In genomic region chr10:119315128-119316001, GRCh38 we compare ENCODE assay signal across 1 cellular context.
TF ChIP-seq lines count a peak whose summit lies in the region.

No MANE protein-coding gene starts in this region.

TF ChIP-seq in GM12878, 131 proteins besides CTCF, POLR2A, EP300 and RAD21 (continued from another document):
- no peak for TF ChIP-seq E2F4 (IDR thresholded peaks at IDR 0.05; ENCODE audit: low read depth, low read length)
- no peak for TF ChIP-seq ELK1 (IDR thresholded peaks at IDR 0.05; ENCODE audit: low read depth, low read length)
- TF ChIP-seq IRF4 (IDR thresholded peaks at IDR 0.05; ENCODE audit: low read depth, low read length) = peak; percentile 82
- TF ChIP-seq CEBPB (IDR thresholded peaks at IDR 0.05; ENCODE audit: borderline replicate concordance in 1 of 2, low read depth in 2 of 2, low read length in 2 of 2) = 0 out of 4 replicates have a peak, but pooled peaks of 1 of the 2 experiments have one; percentile 9
- TF ChIP-seq EGR1 (IDR thresholded peaks at IDR 0.05; ENCODE audit: borderline replicate concordance in 1 of 2, low read depth in 2 of 2, low read length in 2 of 2) = 0 out of 3 replicates have a peak, but pooled peaks of 1 of the 2 experiments have one; percentile 21
- TF ChIP-seq ATF7 (IDR thresholded peaks at IDR 0.05; ENCODE audit: low read depth) = peak; percentile 41; the same call in 1 of the 2 replicates
